ENCODE assay signal across 20 cellular contexts in the genomic region with DNA sequence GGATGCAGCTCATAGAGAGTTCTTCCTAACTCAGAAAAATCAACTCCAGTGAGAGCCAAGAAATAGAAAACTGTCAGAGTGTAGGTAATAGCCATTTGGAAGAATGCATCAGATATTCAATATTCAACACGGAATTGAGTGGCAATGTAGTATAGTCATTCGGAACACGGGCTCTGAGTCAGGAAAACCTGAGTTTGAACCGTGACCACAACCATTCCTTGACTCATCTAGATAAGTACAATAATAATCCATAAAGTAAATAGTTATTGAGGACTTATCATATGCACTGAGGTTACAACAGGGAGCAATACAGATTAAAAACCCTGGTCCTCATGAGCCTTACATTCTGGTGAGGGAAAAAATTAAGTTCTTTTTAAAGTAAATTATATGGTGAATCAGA.
DNase-seq lines count a peak whose midpoint lies in the region; ATAC-seq and TF ChIP-seq lines count a peak whose summit lies in the region.
"Had no signal": no experiment of that assay in that cellular context is flagged by ENCODE, and none has a peak within 500 bp of the region (broad histone marks: within the 10 kb centered on the region; RNA-seq: fewer than 3 reads in every experiment).

No MANE protein-coding gene starts in this region.

- no peaks in the 10 kb centered on the region for H3K79me2 ChIP-seq in smooth muscle cell (ENCODE audit: low read depth)

- no peaks in the 10 kb centered on the region for H3K36me3 Mint-ChIP-seq in endothelial cell (ENCODE audit: low read depth, unreplicated experiment)
- H3K36me3 Mint-ChIP-seq: activated CD8-positive, alpha-beta memory T cell treated with anti-CD3 and anti-CD28 coated beads, Interleukin-2, amount 10 ng/mL, durations not matched to agents 7 days and 5 days; mesothelial cell of epicardium had no signal

- no peaks in the 10 kb centered on the region for H3K27me3 Mint-ChIP-seq in endothelial cell (ENCODE audit: unreplicated experiment)

- ATAC-seq in GM19035 (IDR thresholded peaks at IDR 0.05; ENCODE audit: unreplicated experiment): no peak
- ATAC-seq: activated CD8-positive, alpha-beta memory T cell treated with anti-CD3 and anti-CD28 coated beads, Interleukin-2, amount 10 ng/mL, durations not matched to agents 7 days and 5 days; HepG2; upper lobe of right lung had no signal

- H3K4me3 ChIP-seq in smooth muscle cell: no peak overlapping the region
- no peak overlapping the region for H3K4me3 ChIP-seq in sigmoid colon
- H3K4me3 ChIP-seq: ascending aorta; BLaER1 treated with 17β-estradiol and CSF1 and Interleukin-3, amounts not matched to agents 10 nM and 100 nM; SK-N-MC; upper lobe of right lung had no signal

- no peak overlapping the region for H3K4me3 Mint-ChIP-seq in endothelial cell (ENCODE audit: unreplicated experiment)
- H3K4me3 Mint-ChIP-seq: activated CD8-positive, alpha-beta memory T cell treated with anti-CD3 and anti-CD28 coated beads, Interleukin-2, amount 10 ng/mL, durations not matched to agents 7 days and 5 days; dendritic cell treated with granulocyte-macrophage colony-stimulating factor and Interleukin-4, amounts not matched to agents 40 ng/mL and 50 ng/mL, for 4 days; mesothelial cell of epicardium; stimulated activated naive CD8-positive, alpha-beta T cell treated with anti-CD3 and anti-CD28 coated beads, Interleukin-15, Interleukin-2, amounts not matched to agents 100 ng/mL and 50 ng/mL, for 24 hours had no signal

- H2AFZ ChIP-seq in smooth muscle cell (ENCODE audit: low read depth): no peak overlapping the region

- peaks cover 4% of the 10 kb centered on the region for H3F3A ChIP-seq in smooth muscle cell (ENCODE audit: low read depth)

- no peak overlapping the region for H3K9ac ChIP-seq in smooth muscle cell (ENCODE audit: low read depth)
- H3K9ac ChIP-seq: BLaER1 treated with 17β-estradiol and CSF1 and Interleukin-3, amounts not matched to agents 10 nM and 100 nM had no signal

- H3K27me3 ChIP-seq in smooth muscle cell (ENCODE audit: low read depth): no peaks in the 10 kb centered on the region
- no peaks in the 10 kb centered on the region for H3K27me3 ChIP-seq in sigmoid colon
- H3K27me3 ChIP-seq: ascending aorta; BLaER1 treated with 17β-estradiol and CSF1 and Interleukin-3, amounts not matched to agents 10 nM and 100 nM had no signal

- no peak overlapping the region for H3K27ac Mint-ChIP-seq in endothelial cell (ENCODE audit: unreplicated experiment)
- H3K27ac Mint-ChIP-seq: activated CD8-positive, alpha-beta memory T cell treated with anti-CD3 and anti-CD28 coated beads, Interleukin-2, amount 10 ng/mL, durations not matched to agents 7 days and 5 days; dendritic cell treated with granulocyte-macrophage colony-stimulating factor and Interleukin-4, amounts not matched to agents 40 ng/mL and 50 ng/mL, for 4 days; mesothelial cell of epicardium; stimulated activated naive CD8-positive, alpha-beta T cell treated with anti-CD3 and anti-CD28 coated beads, Interleukin-15, Interleukin-2, amounts not matched to agents 100 ng/mL and 50 ng/mL, for 24 hours had no signal

- intact Hi-C loops in sigmoid colon (cut with DNase I): no loop called here

- no peaks in the 10 kb centered on the region for H4K20me1 ChIP-seq in smooth muscle cell (ENCODE audit: low read depth)
- H4K20me1 ChIP-seq: BLaER1 treated with 17β-estradiol and CSF1 and Interleukin-3, amounts not matched to agents 10 nM and 100 nM had no signal

- TF ChIP-seq CTCF in smooth muscle cell (IDR thresholded peaks at IDR 0.05; ENCODE audit: borderline replicate concordance, insufficient read depth, poor library complexity, severe bottlenecking): no peak
- TF ChIP-seq CTCF in sigmoid colon (IDR thresholded peaks at IDR 0.05): no peak
- no peak for TF ChIP-seq CTCF in endothelial cell (IDR thresholded peaks at IDR 0.05; ENCODE audit: unreplicated experiment)

- no peak for TF ChIP-seq EP300 in sigmoid colon (IDR thresholded peaks at IDR 0.05)

- no peaks in the 10 kb centered on the region for H3K9me3 Mint-ChIP-seq in endothelial cell (ENCODE audit: unreplicated experiment)

- H3K4me2 ChIP-seq in smooth muscle cell: no peak overlapping the region
- H3K4me2 ChIP-seq: BLaER1 treated with 17β-estradiol and CSF1 and Interleukin-3, amounts not matched to agents 10 nM and 100 nM had no signal

- H3K27ac ChIP-seq in smooth muscle cell (ENCODE audit: low read depth) (peak overlapping the region; percentile 68), sigmoid colon (no peak overlapping the region)
- H3K27ac ChIP-seq: ascending aorta; BLaER1 treated with 17β-estradiol and CSF1 and Interleukin-3, amounts not matched to agents 10 nM and 100 nM; SK-N-MC; upper lobe of right lung had no signal

- no peaks in the 10 kb centered on the region for H3K4me1 Mint-ChIP-seq in endothelial cell (ENCODE audit: unreplicated experiment)
- H3K4me1 Mint-ChIP-seq: activated CD8-positive, alpha-beta memory T cell treated with anti-CD3 and anti-CD28 coated beads, Interleukin-2, amount 10 ng/mL, durations not matched to agents 7 days and 5 days; mesothelial cell of epicardium had no signal

- peak; percentile 74 for DNase-seq in HPDE6-E6E7 (ENCODE audit: extremely low spot score)
- peak; percentile 75 for DNase-seq in amniotic epithelial cell (ENCODE audit: low read depth)
- peak; percentile 41 for DNase-seq in fibroblast of peridontal ligament (ENCODE audit: extremely low read depth)
- DNase-seq in smooth muscle cell (lab: John Stamatoyannopoulos, UW; ENCODE audit: unreplicated experiment): no peak
- DNase-seq in sigmoid colon: no peak
- DNase-seq in endothelial cell (ENCODE audit: low spot score): no peak
- no peak for DNase-seq in ACHN
- DNase-seq: activated CD8-positive, alpha-beta memory T cell treated with anti-CD3 and anti-CD28 coated beads, Interleukin-2, amount 10 ng/mL, durations not matched to agents 7 days and 5 days; MV-4-11; NCI-H2081; NCI-H524; upper lobe of right lung had no signal

- H3K9me3 ChIP-seq in smooth muscle cell (replicated peaks; ENCODE audit: low read depth) (no peaks in the 10 kb centered on the region), sigmoid colon (no peaks in the 10 kb centered on the region)
- H3K9me3 ChIP-seq: ascending aorta; BLaER1 treated with 17β-estradiol and CSF1 and Interleukin-3, amounts not matched to agents 10 nM and 100 nM; upper lobe of right lung had no signal

- in situ Hi-C loops in ACHN (cut with HindIII; ENCODE audit: low pct_ligation_motif_present, low pct_unique_long_range_greater_than_20kb, low sequenced_read_pairs): no loop called here

- H3K4me1 ChIP-seq in smooth muscle cell (ENCODE audit: low read depth) (peaks cover 4% of the 10 kb centered on the region), sigmoid colon (no peaks in the 10 kb centered on the region)
- H3K4me1 ChIP-seq: ascending aorta; BLaER1 treated with 17β-estradiol and CSF1 and Interleukin-3, amounts not matched to agents 10 nM and 100 nM; upper lobe of right lung had no signal

- 44% methylated on average over 4 of the region's 4 CpGs for WGBS in smooth muscle cell (ENCODE audit: low lambda C conversion rate)
- WGBS in sigmoid colon, 2 donors: 71 to 85% methylated on average over 4 of the region's 4 CpGs

- H3K36me3 ChIP-seq in smooth muscle cell (ENCODE audit: low read depth) (no peaks in the 10 kb centered on the region), sigmoid colon (no peaks in the 10 kb centered on the region)
- H3K36me3 ChIP-seq: ascending aorta; BLaER1 treated with 17β-estradiol and CSF1 and Interleukin-3, amounts not matched to agents 10 nM and 100 nM; upper lobe of right lung had no signal

- TF ChIP-seq POLR2A in sigmoid colon (IDR thresholded peaks at IDR 0.05): no peak

Comparison
In these comparisons a context has a peak if more than half of its experiments do, and no peak if none do; other contexts are left out.
1. DNase-seq: peak in HPDE6-E6E7 (single experiment), amniotic epithelial cell (single experiment) and fibroblast of peridontal ligament (single experiment); none in smooth muscle cell (single experiment), sigmoid colon (single experiment), endothelial cell (single experiment) and ACHN (single experiment).